ENCODE assay signal across 8 cellular contexts in the genomic region with DNA sequence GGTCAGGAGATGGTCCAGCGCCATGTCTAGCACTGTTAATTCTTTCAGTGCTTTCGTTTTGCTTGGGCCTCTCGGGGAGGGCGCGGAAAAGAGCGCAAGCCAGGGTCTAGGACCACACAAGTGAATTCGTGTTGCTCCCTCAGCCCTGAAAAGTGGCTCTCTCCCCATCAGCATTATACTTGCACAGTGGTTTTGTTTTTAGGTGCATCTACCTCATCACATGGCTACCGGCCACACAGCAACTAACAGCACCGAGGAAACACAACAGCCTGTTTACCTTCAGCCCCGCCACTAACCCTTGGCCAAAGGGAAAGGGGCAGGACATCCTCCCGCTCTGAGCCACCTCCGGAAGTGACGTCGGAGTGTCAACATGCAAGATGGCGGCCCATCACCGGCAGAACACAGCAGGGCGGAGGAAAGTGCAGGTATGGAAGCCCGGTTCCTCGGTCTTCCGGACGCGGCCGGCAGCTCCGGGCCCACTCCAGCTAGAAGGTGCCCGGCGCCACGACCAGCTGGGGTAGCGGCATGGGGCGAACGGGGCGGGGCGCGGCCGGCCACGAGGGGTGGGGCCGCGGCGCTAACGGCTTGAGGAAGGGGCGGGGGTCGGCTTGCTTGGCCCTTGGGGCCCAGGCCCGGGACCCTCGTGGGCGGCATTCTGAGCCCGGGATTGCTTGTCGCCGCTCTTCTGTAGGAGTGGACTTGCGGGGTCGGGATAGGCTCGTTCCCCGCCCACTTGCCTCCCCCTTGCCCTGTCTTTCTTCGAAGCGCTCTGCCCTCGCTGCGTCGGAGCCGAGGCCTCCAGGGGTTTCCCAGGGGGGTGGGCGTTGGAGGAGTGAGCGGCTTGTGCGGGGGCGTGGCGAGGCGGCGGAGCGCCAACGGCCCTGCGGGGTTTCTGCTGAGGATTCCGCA. TPM values are rescaled to one million over a fixed set of nuclear protein-coding genes. Genes with fewer than 3 reads are reported as not detected.
DNase-seq lines count a peak whose midpoint lies in the region; ATAC-seq and TF ChIP-seq lines count a peak whose summit lies in the region.

A gene (minus strand): TSS at position 296 of the 909 bp plus-strand sequence. CDS start 101,582 bp downstream, outside the sequence.
A gene (plus strand): TSS at position 368 of the 909 bp plus-strand sequence. CDS start 10 bp downstream, at position 378.

- no peak for TF ChIP-seq EP300 in ovary (IDR thresholded peaks at IDR 0.05)

- H3K9me3 ChIP-seq in ovary: no peaks in the 10 kb centered on the region
- no peaks in the 10 kb centered on the region for H3K9me3 ChIP-seq in thyroid gland

- H3K27me3 ChIP-seq in ovary (no peaks in the 10 kb centered on the region), thyroid gland (no peaks in the 10 kb centered on the region)

- DNase-seq in GM12864 (ENCODE audit: low read depth) (peak; percentile 83), NCI-H1105 treated with DMSO at 0.1 percent for 48 hours (lab: John Stamatoyannopoulos, UW) (peak; percentile 80), SKM-1 treated with dmso at 0.1 percent for 144 hours (lab: John Stamatoyannopoulos, UW; ENCODE audit: unreplicated experiment) (peak; percentile 86), Right ventricle myocardium superior (peak; percentile 96), ovary (peak; percentile 92 to 96 (median 95)), thyroid gland (peak; percentile 96 to 97)
- peak; percentile 87 for DNase-seq in activated naive CD8-positive, alpha-beta T cell treated with anti-CD3 and anti-CD28 coated beads, Interleukin-2, amount 50 U/mL, for 16 hours (ENCODE audit: low read depth, low spot score)

- intact Hi-C loops in Right ventricle myocardium superior (cut with DNase I): no loop called here
- intact Hi-C loops in ovary (cut with DNase I): no loop called here
- intact Hi-C loops in thyroid gland (cut with DNase I): no loop called here

- H3K4me3 ChIP-seq in GM12864 (ENCODE audit: low read depth, low read length) (peak within 1 kb of the TSS; percentile 87), ovary (peak within 1 kb of the TSS; percentile 92), thyroid gland (replicated peaks in 1 of 3) (peak within 1 kb of the TSS; percentile 82 to 99 (median 84))

- H3K27ac ChIP-seq in ovary: peak within 1 kb of the TSS; percentile 61 to 85
- H3K27ac ChIP-seq in thyroid gland: peak within 1 kb of the TSS; percentile 57 to 90 (median 88)

- TF ChIP-seq POLR2A in ovary (IDR thresholded peaks at IDR 0.05) (peak; percentile 94), thyroid gland (IDR thresholded peaks at IDR 0.05) (peak; percentile 6 to 95)

- no peaks in the 10 kb centered on the region for H3K36me3 ChIP-seq in ovary
- no peaks in the 10 kb centered on the region for H3K36me3 ChIP-seq in thyroid gland

- H3K4me1 ChIP-seq in ovary (ENCODE audit: insufficient read depth) (peaks cover 6% of the 10 kb centered on the region), thyroid gland (peaks cover 30 to 31% of the 10 kb centered on the region in 2 donors)

- ATAC-seq in HG02678 (IDR thresholded peaks at IDR 0.05; ENCODE audit: unreplicated experiment): peak; percentile 100
- peak; percentile 99 for ATAC-seq in Right ventricle myocardium superior (ENCODE audit: poor library complexity)

- TF ChIP-seq CTCF in GM12864 (IDR thresholded peaks at IDR 0.05; ENCODE audit: low read depth, low read length, missing control alignments) (no peak), ovary (IDR thresholded peaks at IDR 0.05) (no peak), thyroid gland (IDR thresholded peaks at IDR 0.05) (peak in 1 of 6 experiments; percentile 3)

- WGBS in ovary, 3 donors: 0% methylated on average over 46 to 68 of the region's 68 CpGs
- WGBS in thyroid gland, 2 donors: 0 to 1% methylated on average over 18 to 24 of the region's 68 CpGs

RNA-seq across cellular contexts. Expression of the first gene that starts in this region (rescaled TPM):
- total RNA-seq in Right ventricle myocardium superior: 0.05 TPM
- total RNA-seq in ovary: under 1 TPM; under 0.01 to 0.34 (median 0.13) TPM
- polyA plus RNA-seq in ovary: under 1 TPM; 0.04 to 0.30 TPM
- total RNA-seq in thyroid gland: under 1 TPM; 0.13 to 0.33 (median 0.14) TPM

RNA-seq across cellular contexts. Expression of the second gene that starts in this region (rescaled TPM):
- total RNA-seq in Right ventricle myocardium superior (33.1 TPM), ovary (10 to 100 TPM; 20.7 to 43.7 (median 38.2) TPM), thyroid gland (10 to 100 TPM; 49.8 to 83.2 (median 69.3) TPM)
- polyA plus RNA-seq in ovary: 10 to 100 TPM; 20.8 to 55.5 TPM

Comparison
In these comparisons a context has a peak if more than half of its experiments do, and no peak if none do; other contexts are left out.
1. Peak in every context shown above with its lines: DNase-seq, ATAC-seq, H3K4me3 ChIP-seq and H3K27ac ChIP-seq.